ENCODE assay signal across 1 cellular context in genomic region chr12:12735301-12735700, GRCh38.
TF ChIP-seq lines count a peak whose summit lies in the region.

No MANE protein-coding gene starts in this region.

TF ChIP-seq in IMR-90, 13 proteins besides CTCF, POLR2A, EP300 and RAD21:
- TF ChIP-seq BHLHE40 (IDR thresholded peaks at IDR 0.05; ENCODE audit: low read depth, low read length), result no peak
- TF ChIP-seq MXI1 (IDR thresholded peaks at IDR 0.05; ENCODE audit: borderline replicate concordance, low read depth, low read length), result no peak
- no peak for TF ChIP-seq CEBPB (IDR thresholded peaks at IDR 0.05; ENCODE audit: low read depth, low read length)
- no peak for TF ChIP-seq RCOR1 (IDR thresholded peaks at IDR 0.05; ENCODE audit: insufficient replicate concordance, low read length)
- no peak for TF ChIP-seq FOS (IDR thresholded peaks at IDR 0.05; ENCODE audit: low read depth, low read length)
- TF ChIP-seq USF2 (IDR thresholded peaks at IDR 0.05; ENCODE audit: low read depth, low read length), result no peak
- no peak for TF ChIP-seq ELK1 (IDR thresholded peaks at IDR 0.05; ENCODE audit: borderline replicate concordance, low read depth, low read length)
- no peak for TF ChIP-seq RFX5 (IDR thresholded peaks at IDR 0.05; ENCODE audit: low read depth, low read length)
- no peak for TF ChIP-seq CHD1 (IDR thresholded peaks at IDR 0.05; ENCODE audit: low read depth, low read length)
- TF ChIP-seq MAZ (IDR thresholded peaks at IDR 0.05; ENCODE audit: borderline replicate concordance, low read depth, low read length), result no peak
- TF ChIP-seq MAFK (IDR thresholded peaks at IDR 0.05; ENCODE audit: low read depth, low read length), result no peak
- TF ChIP-seq SMC3 (IDR thresholded peaks at IDR 0.05; ENCODE audit: low read depth, low read length), result no peak
- no peak for TF ChIP-seq NFE2L2 (IDR thresholded peaks at IDR 0.05; ENCODE audit: low read depth, low read length)
